8 cellular contexts compared by ENCODE assay signal in genomic region chrX:37349131-37350033, GRCh38. TPM values are rescaled to one million over a fixed set of nuclear protein-coding genes. Genes with fewer than 3 reads are reported as not detected.
DNase-seq lines count a peak whose midpoint lies in the region; ATAC-seq and TF ChIP-seq lines count a peak whose summit lies in the region.

Gene PRRG1, plus strand, starts transcription at chrX:37349364. Its CDS starts 56,886 bp downstream, at chrX:37406250.

- peak within 1 kb of the TSS; percentile 86 for H3K4me3 Mint-ChIP-seq in osteocyte (ENCODE audit: unreplicated experiment)
- peak within 1 kb of the TSS in 1 of 2 donors; percentile 53 for H3K4me3 Mint-ChIP-seq in effector memory CD8-positive, alpha-beta T cell

- peaks cover 3% of the 10 kb centered on the region for H3K27me3 Mint-ChIP-seq in osteocyte (ENCODE audit: unreplicated experiment)
- peaks cover 0 to 24% of the 10 kb centered on the region in 2 donors for H3K27me3 Mint-ChIP-seq in effector memory CD8-positive, alpha-beta T cell

- H3K4me3 ChIP-seq in astrocyte of the cerebellum (ENCODE audit: low read depth, low read length) (peak within 1 kb of the TSS; percentile 65), right atrium auricular region (peak within 1 kb of the TSS; percentile 55 to 62)

- in situ Hi-C loops in astrocyte of the cerebellum (cut with HindIII; ENCODE audit: low sequenced_read_pairs) = no loop called here

- peak; percentile 7 for DNase-seq in GF-D8 (lab: John Stamatoyannopoulos, UW)
- peak; percentile 74 for DNase-seq in NCI-H2171 (lab: John Stamatoyannopoulos, UW)
- peak; percentile 57 for DNase-seq in astrocyte of the cerebellum (ENCODE audit: low read depth)
- DNase-seq in right atrium auricular region (ENCODE audit: low spot score) = peak; percentile 75
- DNase-seq in osteocyte (ENCODE audit: extremely low spot score, unreplicated experiment) = peak; percentile 92
- no peak for DNase-seq in effector memory CD8-positive, alpha-beta T cell

- H3K27ac Mint-ChIP-seq in osteocyte (ENCODE audit: unreplicated experiment) = peak within 1 kb of the TSS; percentile 80
- no peak within 1 kb of the TSS for H3K27ac Mint-ChIP-seq in effector memory CD8-positive, alpha-beta T cell

- H3K4me1 Mint-ChIP-seq in osteocyte (ENCODE audit: unreplicated experiment) = peaks cover 13% of the 10 kb centered on the region
- H3K4me1 Mint-ChIP-seq in effector memory CD8-positive, alpha-beta T cell (ENCODE audit: low read depth in 2 of 2) = peaks cover 0 to 7% of the 10 kb centered on the region in 2 donors

- H3K36me3 ChIP-seq in right atrium auricular region = no peaks in the 10 kb centered on the region

- H3K27me3 ChIP-seq in right atrium auricular region = no peaks in the 10 kb centered on the region

- H3K4me1 ChIP-seq in right atrium auricular region = no peaks in the 10 kb centered on the region

- ATAC-seq in HG02840 (IDR thresholded peaks at IDR 0.05; ENCODE audit: low FRiP score, unreplicated experiment) (no peak), HG02798 (IDR thresholded peaks at IDR 0.05; ENCODE audit: poor library complexity, unreplicated experiment) (no peak)
- no peak for ATAC-seq in effector memory CD8-positive, alpha-beta T cell (replicated peaks)

- H3K27ac ChIP-seq in right atrium auricular region = peak within 1 kb of the TSS; percentile 81 to 86

- no peaks in the 10 kb centered on the region for H3K9me3 ChIP-seq in right atrium auricular region

- TF ChIP-seq CTCF in astrocyte of the cerebellum (IDR thresholded peaks at IDR 0.05; ENCODE audit: low read depth, low read length, missing control alignments) = no peak
- no peak for TF ChIP-seq CTCF in right atrium auricular region (IDR thresholded peaks at IDR 0.05)
- no peak for TF ChIP-seq CTCF in osteocyte (IDR thresholded peaks at IDR 0.05)

- H3K9me3 Mint-ChIP-seq in osteocyte (ENCODE audit: unreplicated experiment) = no peaks in the 10 kb centered on the region
- H3K9me3 Mint-ChIP-seq in effector memory CD8-positive, alpha-beta T cell = peaks cover 0 to 1% of the 10 kb centered on the region in 2 donors

- no peaks in the 10 kb centered on the region for H3K36me3 Mint-ChIP-seq in osteocyte (ENCODE audit: unreplicated experiment)
- no peaks in the 10 kb centered on the region for H3K36me3 Mint-ChIP-seq in effector memory CD8-positive, alpha-beta T cell (ENCODE audit: insufficient read depth)

RNA-seq across cellular contexts. Expression of gene PRRG1, which starts in this region (rescaled TPM):
- total RNA-seq in right atrium auricular region (10 to 100 TPM; 15.0 to 17.4 TPM), osteocyte (8.8 and 9.8 TPM in 2 replicates)

Comparison
In these comparisons a context has a peak if more than half of its experiments do, and no peak if none do; other contexts are left out.
1. DNase-seq: peak in GF-D8 (single experiment), NCI-H2171 (single experiment), astrocyte of the cerebellum (single experiment), right atrium auricular region (single experiment) and osteocyte (single experiment); none in effector memory CD8-positive, alpha-beta T cell (0 of 3).